Comparison of ENCODE assay signal across 18 cellular contexts in genomic region chr14:53529519-53529918, GRCh38.
"Had no signal": no experiment of that assay in that cellular context is flagged by ENCODE, and none has a peak within 500 bp of the region (broad histone marks: within the 10 kb centered on the region; RNA-seq: fewer than 3 reads in every experiment).

No MANE protein-coding gene starts in this region.

- H3K9ac ChIP-seq: parathyroid adenoma had no signal

- H3K27me3 ChIP-seq: colonic mucosa, heart right ventricle, stomach, transverse colon had no signal

- H3K9me3 Mint-ChIP-seq: endodermal cell; naive thymus-derived CD4-positive, alpha-beta T cell; nephron progenitor cell had no signal

- H3K4me1 Mint-ChIP-seq: naive thymus-derived CD4-positive, alpha-beta T cell had no signal

- H3K36me3 ChIP-seq: colonic mucosa, heart right ventricle, stomach, thoracic aorta, transverse colon had no signal

- H3K27ac ChIP-seq: colonic mucosa, heart right ventricle, parathyroid adenoma, psoas muscle, stomach, thoracic aorta had no signal

- H3K27ac Mint-ChIP-seq: endodermal cell; naive thymus-derived CD4-positive, alpha-beta T cell; nephron progenitor cell had no signal

- H2AFZ ChIP-seq: parathyroid adenoma had no signal

- H3K4me1 ChIP-seq: colonic mucosa, heart right ventricle, parathyroid adenoma, psoas muscle had no signal

- ATAC-seq: heart right ventricle; naive thymus-derived CD4-positive, alpha-beta T cell; psoas muscle; sciatic nerve had no signal

- H3K4me3 ChIP-seq: colonic mucosa, heart right ventricle, psoas muscle, stomach, thoracic aorta, transverse colon had no signal

- H3K4me3 Mint-ChIP-seq: endodermal cell; naive thymus-derived CD4-positive, alpha-beta T cell; nephron progenitor cell had no signal

- H3K9me3 ChIP-seq: colonic mucosa, heart right ventricle, psoas muscle, stomach, thoracic aorta, transverse colon had no signal

- H3K27me3 Mint-ChIP-seq: naive thymus-derived CD4-positive, alpha-beta T cell had no signal

- H3K36me3 Mint-ChIP-seq: naive thymus-derived CD4-positive, alpha-beta T cell had no signal

- H3K79me2 ChIP-seq: parathyroid adenoma had no signal

- DNase-seq: colonic mucosa; effector CD4-positive, alpha-beta T cell; endodermal cell; heart right ventricle; hypothalamus; kidney glomerular epithelial cell; naive thymus-derived CD4-positive, alpha-beta T cell; nephron progenitor cell; psoas muscle; retina; stimulated activated CD4-positive, alpha-beta T cell treated with anti-CD3 and anti-CD28 coated beads, Interleukin-2, amount 100 ng/mL, for 24 hours; stimulated activated naive CD4-positive, alpha-beta T cell; stomach; substantia nigra; transverse colon had no signal
